In the genomic region with DNA sequence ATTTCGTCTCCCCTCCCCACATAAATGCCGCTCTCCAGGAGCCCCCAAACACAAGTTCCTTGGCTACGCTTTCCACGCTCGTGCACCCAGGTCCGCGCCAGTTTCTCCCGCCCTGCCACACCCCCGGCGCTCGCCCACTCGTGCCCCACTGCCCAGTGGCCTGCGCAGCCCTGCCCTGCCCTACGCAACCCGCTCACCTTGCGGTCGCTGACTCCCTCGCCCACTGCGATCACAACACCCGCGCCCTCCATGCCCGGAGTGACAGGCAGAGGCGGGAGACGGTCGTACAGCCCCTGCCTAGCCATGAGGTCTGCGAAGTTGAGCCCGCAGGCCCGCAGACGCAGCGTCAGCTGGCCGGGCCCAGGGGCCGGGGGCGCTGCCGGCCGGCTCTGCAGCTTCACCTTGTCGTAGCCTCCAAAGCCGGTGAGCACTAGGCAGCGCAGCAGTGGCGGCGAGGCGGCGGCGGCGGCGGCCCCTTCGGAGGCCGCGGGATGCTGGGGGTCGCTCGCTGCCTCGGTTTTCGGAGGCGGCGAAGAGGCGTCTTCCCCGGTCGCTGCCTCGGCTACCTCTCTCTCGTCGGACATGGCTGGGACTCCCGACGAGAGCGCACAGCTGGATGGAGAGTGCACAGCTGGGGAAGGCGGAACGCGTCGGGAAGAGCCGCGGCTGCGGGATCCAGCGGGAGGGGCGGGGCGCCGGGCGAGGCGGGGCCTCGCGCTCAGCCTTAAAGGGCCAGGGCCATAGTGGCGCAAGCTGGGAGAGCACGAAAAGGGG, we compare ENCODE assay signal across 1 cellular context.
A peak's percentile ranks its signal among the peaks of the same experiment; 100 is the strongest.
TF ChIP-seq lines count a peak whose summit lies in the region.

VAT1 (minus strand) TSS at position 647 of the 774 bp plus-strand sequence; CDS start at position 584, 63 bp downstream.

TF ChIP-seq in HEK293, 187 proteins besides CTCF, POLR2A, EP300 and RAD21 (continued from another document and continues in another):
- 0 out of 2 replicates have a peak, but pooled peaks have one; percentile 13 for TF ChIP-seq ZNF324 (tag by site-specific recombination; IDR thresholded peaks at IDR 0.05)
- peak; percentile 66; the same call in 1 of the 2 replicates for TF ChIP-seq SP7 (tag by site-specific recombination; IDR thresholded peaks at IDR 0.05)
- TF ChIP-seq ZNF335 (tag by site-specific recombination; conservative IDR thresholded peaks at IDR 0.05): peak; percentile 46
- TF ChIP-seq ZNF211 (tag by site-specific recombination; IDR thresholded peaks at IDR 0.05; ENCODE audit: low read depth): no peak
- TF ChIP-seq, protein P1, sequence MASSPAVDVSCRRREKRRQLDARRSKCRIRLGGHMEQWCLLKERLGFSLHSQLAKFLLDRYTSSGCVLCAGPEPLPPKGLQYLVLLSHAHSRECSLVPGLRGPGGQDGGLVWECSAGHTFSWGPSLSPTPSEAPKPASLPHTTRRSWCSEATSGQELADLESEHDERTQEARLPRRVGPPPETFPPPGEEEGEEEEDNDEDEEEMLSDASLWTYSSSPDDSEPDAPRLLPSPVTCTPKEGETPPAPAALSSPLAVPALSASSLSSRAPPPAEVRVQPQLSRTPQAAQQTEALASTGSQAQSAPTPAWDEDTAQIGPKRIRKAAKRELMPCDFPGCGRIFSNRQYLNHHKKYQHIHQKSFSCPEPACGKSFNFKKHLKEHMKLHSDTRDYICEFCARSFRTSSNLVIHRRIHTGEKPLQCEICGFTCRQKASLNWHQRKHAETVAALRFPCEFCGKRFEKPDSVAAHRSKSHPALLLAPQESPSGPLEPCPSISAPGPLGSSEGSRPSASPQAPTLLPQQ (tag by site-specific recombination; IDR thresholded peaks at IDR 0.05): peak; percentile 53; the same call in 1 of the 2 replicates
- TF ChIP-seq ZNF354C (tag by site-specific recombination; IDR thresholded peaks at IDR 0.05; ENCODE audit: borderline replicate concordance, low read depth): no peak
- peak; percentile 53; the same call in 1 of the 2 replicates for TF ChIP-seq GLIS2 (tag by site-specific recombination; IDR thresholded peaks at IDR 0.05)
- peak; percentile 81 for TF ChIP-seq ZNF2 (tag by site-specific recombination; IDR thresholded peaks at IDR 0.05)
- no peak for TF ChIP-seq HOXD13 (CRISPR knock-in tag; IDR thresholded peaks at IDR 0.05; ENCODE audit: borderline replicate concordance)
- TF ChIP-seq ZNF24 (tag by site-specific recombination; IDR thresholded peaks at IDR 0.05): 0 out of 2 replicates have a peak, but pooled peaks have one; percentile 37
- TF ChIP-seq ZNF10 (tag by site-specific recombination; IDR thresholded peaks at IDR 0.05): peak; percentile 43; the same call in 1 of the 2 replicates
- TF ChIP-seq, protein P2, sequence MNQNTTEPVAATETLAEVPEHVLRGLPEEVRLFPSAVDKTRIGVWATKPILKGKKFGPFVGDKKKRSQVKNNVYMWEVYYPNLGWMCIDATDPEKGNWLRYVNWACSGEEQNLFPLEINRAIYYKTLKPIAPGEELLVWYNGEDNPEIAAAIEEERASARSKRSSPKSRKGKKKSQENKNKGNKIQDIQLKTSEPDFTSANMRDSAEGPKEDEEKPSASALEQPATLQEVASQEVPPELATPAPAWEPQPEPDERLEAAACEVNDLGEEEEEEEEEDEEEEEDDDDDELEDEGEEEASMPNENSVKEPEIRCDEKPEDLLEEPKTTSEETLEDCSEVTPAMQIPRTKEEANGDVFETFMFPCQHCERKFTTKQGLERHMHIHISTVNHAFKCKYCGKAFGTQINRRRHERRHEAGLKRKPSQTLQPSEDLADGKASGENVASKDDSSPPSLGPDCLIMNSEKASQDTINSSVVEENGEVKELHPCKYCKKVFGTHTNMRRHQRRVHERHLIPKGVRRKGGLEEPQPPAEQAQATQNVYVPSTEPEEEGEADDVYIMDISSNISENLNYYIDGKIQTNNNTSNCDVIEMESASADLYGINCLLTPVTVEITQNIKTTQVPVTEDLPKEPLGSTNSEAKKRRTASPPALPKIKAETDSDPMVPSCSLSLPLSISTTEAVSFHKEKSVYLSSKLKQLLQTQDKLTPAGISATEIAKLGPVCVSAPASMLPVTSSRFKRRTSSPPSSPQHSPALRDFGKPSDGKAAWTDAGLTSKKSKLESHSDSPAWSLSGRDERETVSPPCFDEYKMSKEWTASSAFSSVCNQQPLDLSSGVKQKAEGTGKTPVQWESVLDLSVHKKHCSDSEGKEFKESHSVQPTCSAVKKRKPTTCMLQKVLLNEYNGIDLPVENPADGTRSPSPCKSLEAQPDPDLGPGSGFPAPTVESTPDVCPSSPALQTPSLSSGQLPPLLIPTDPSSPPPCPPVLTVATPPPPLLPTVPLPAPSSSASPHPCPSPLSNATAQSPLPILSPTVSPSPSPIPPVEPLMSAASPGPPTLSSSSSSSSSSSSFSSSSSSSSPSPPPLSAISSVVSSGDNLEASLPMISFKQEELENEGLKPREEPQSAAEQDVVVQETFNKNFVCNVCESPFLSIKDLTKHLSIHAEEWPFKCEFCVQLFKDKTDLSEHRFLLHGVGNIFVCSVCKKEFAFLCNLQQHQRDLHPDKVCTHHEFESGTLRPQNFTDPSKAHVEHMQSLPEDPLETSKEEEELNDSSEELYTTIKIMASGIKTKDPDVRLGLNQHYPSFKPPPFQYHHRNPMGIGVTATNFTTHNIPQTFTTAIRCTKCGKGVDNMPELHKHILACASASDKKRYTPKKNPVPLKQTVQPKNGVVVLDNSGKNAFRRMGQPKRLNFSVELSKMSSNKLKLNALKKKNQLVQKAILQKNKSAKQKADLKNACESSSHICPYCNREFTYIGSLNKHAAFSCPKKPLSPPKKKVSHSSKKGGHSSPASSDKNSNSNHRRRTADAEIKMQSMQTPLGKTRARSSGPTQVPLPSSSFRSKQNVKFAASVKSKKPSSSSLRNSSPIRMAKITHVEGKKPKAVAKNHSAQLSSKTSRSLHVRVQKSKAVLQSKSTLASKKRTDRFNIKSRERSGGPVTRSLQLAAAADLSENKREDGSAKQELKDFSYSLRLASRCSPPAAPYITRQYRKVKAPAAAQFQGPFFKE (tag by site-specific recombination; IDR thresholded peaks at IDR 0.05; ENCODE audit: borderline replicate concordance): no peak
- TF ChIP-seq KLF1 (tag by site-specific recombination; IDR thresholded peaks at IDR 0.05): peak; percentile 44
- TF ChIP-seq ZNF777 (tag by site-specific recombination; IDR thresholded peaks at IDR 0.05; ENCODE audit: borderline replicate concordance): peak; percentile 47; the same call in 1 of the 2 replicates
- TF ChIP-seq YY2 (tag by site-specific recombination; IDR thresholded peaks at IDR 0.05): peak; percentile 22; the same call in 1 of the 2 replicates
- TF ChIP-seq ZSCAN30 (tag by site-specific recombination; IDR thresholded peaks at IDR 0.05): 0 out of 2 replicates have a peak, but pooled peaks have one; percentile 45
- no peak for TF ChIP-seq OSR2 (tag by site-specific recombination; IDR thresholded peaks at IDR 0.05)
- TF ChIP-seq TSHZ1 (tag by site-specific recombination; IDR thresholded peaks at IDR 0.05; ENCODE audit: borderline replicate concordance): no peak
- no peak for TF ChIP-seq ZNF366 (tag by site-specific recombination; conservative IDR thresholded peaks at IDR 0.05)
- TF ChIP-seq YY1 (tag by site-specific recombination; IDR thresholded peaks at IDR 0.05): peak; percentile 41; the same call in 1 of the 2 replicates
- no peak for TF ChIP-seq ZNF146 (tag by site-specific recombination; IDR thresholded peaks at IDR 0.05)
- no peak for TF ChIP-seq RBAK (tag by site-specific recombination; IDR thresholded peaks at IDR 0.05)
- TF ChIP-seq ZBTB21 (tag by site-specific recombination; IDR thresholded peaks at IDR 0.05): no peak
- no peak for TF ChIP-seq ZNF624 (tag by site-specific recombination; IDR thresholded peaks at IDR 0.05)
- peak; percentile 98 for TF ChIP-seq ZNF341 (tag by site-specific recombination; IDR thresholded peaks at IDR 0.05; ENCODE audit: low read depth)
- TF ChIP-seq ZNF529 (tag by site-specific recombination; IDR thresholded peaks at IDR 0.05; ENCODE audit: insufficient replicate concordance): no peak
- 0 out of 2 replicates have a peak, but pooled peaks have one; percentile 34 for TF ChIP-seq ZNF501 (tag by site-specific recombination; IDR thresholded peaks at IDR 0.05)
- peak; percentile 46; the same call in 1 of the 2 replicates for TF ChIP-seq ZNF629 (tag by site-specific recombination; IDR thresholded peaks at IDR 0.05)
- no peak for TF ChIP-seq ZNF223 (tag by site-specific recombination; IDR thresholded peaks at IDR 0.05)
- TF ChIP-seq, protein P3, sequence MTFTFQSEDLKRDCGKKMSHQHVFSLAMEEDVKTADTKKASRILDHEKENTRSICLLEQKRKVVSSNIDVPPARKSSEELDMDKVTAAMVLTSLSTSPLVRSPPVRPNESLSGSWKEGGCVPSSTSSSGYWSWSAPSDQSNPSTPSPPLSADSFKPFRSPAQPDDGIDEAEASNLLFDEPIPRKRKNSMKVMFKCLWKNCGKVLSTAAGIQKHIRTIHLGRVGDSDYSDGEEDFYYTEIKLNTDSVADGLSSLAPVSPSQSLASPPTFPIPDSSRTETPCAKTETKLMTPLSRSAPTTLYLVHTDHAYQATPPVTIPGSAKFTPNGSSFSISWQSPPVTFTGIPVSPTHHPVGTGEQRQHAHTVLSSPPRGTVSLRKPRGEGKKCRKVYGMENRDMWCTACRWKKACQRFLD (tag by site-specific recombination; IDR thresholded peaks at IDR 0.05): peak; percentile 97
- TF ChIP-seq, protein P4, sequence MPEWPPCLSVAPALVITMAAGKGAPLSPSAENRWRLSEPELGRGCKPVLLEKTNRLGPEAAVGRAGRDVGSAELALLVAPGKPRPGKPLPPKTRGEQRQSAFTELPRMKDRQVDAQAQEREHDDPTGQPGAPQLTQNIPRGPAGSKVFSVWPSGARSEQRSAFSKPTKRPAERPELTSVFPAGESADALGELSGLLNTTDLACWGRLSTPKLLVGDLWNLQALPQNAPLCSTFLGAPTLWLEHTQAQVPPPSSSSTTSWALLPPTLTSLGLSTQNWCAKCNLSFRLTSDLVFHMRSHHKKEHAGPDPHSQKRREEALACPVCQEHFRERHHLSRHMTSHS (tag by site-specific recombination; IDR thresholded peaks at IDR 0.05): no peak
- TF ChIP-seq BCL11B (tag by site-specific recombination; IDR thresholded peaks at IDR 0.05; ENCODE audit: low read depth): no peak
- peak; percentile 66; the same call in 1 of the 2 replicates for TF ChIP-seq ZXDB (tag by site-specific recombination; IDR thresholded peaks at IDR 0.05)
- no peak; the same call in 1 of the 2 replicates for TF ChIP-seq ZNF398 (tag by site-specific recombination; IDR thresholded peaks at IDR 0.05)
- TF ChIP-seq ZBTB8A (tag by site-specific recombination; IDR thresholded peaks at IDR 0.05): peak; percentile 78
- TF ChIP-seq ZNF394 (tag by site-specific recombination; IDR thresholded peaks at IDR 0.05; ENCODE audit: borderline replicate concordance): peak; percentile 64; the same call in 1 of the 2 replicates
- TF ChIP-seq ZNF830 (tag by site-specific recombination; IDR thresholded peaks at IDR 0.05; ENCODE audit: low read depth): no peak
- no peak for TF ChIP-seq ZNF548 (tag by site-specific recombination; IDR thresholded peaks at IDR 0.05)
- peak; percentile 94 for TF ChIP-seq KLF10 (tag by site-specific recombination; IDR thresholded peaks at IDR 0.05)
- no peak for TF ChIP-seq ZNF768 (tag by site-specific recombination; IDR thresholded peaks at IDR 0.05)
- TF ChIP-seq ZBTB48 (tag by site-specific recombination; IDR thresholded peaks at IDR 0.05): peak; percentile 65
- TF ChIP-seq ATF2 (tag by site-specific recombination; IDR thresholded peaks at IDR 0.05; ENCODE audit: low read depth): no peak
- 0 out of 2 replicates have a peak, but pooled peaks have one; percentile 14 for TF ChIP-seq KLF7 (tag by site-specific recombination; IDR thresholded peaks at IDR 0.05; ENCODE audit: borderline replicate concordance)
- peak; percentile 78 for TF ChIP-seq ZNF596 (tag by site-specific recombination; IDR thresholded peaks at IDR 0.05)
- peak; percentile 51; the same call in 1 of the 2 replicates for TF ChIP-seq ZNF76 (tag by site-specific recombination; IDR thresholded peaks at IDR 0.05; ENCODE audit: borderline replicate concordance, low read depth)
